Comparison of ENCODE assay signal across 8 cellular contexts in genomic region chr15:56918907-56919707, GRCh38.
DNase-seq lines count a peak whose midpoint lies in the region; ATAC-seq lines count a peak whose summit lies in the region.

No MANE protein-coding gene starts in this region.

- ATAC-seq in HG02840 (IDR thresholded peaks at IDR 0.05; ENCODE audit: low FRiP score, unreplicated experiment): peak; percentile 24

- H3K27me3 ChIP-seq in mucosa of stomach (ENCODE audit: control insufficient read depth, insufficient read depth, low read length): no peaks in the 10 kb centered on the region

- peak overlapping the region; percentile 88 for H3K4me3 ChIP-seq in mucosa of stomach (ENCODE audit: low read length)

- DNase-seq in NCI-H510A treated with DMSO at 0.1 percent for 48 hours (lab: John Stamatoyannopoulos, UW) (peak; percentile 26), NCI-H510A (lab: John Stamatoyannopoulos, UW) (no peak), NCI-H69 (lab: John Stamatoyannopoulos, UW) (peak; percentile 82), activated T-cell treated with anti-CD3 and anti-CD28 coated beads for 4 hours (peak; percentile 29), epidermal melanocyte (ENCODE audit: insufficient read length, low spot score) (peak; percentile 17)
- DNase-seq in stimulated activated CD8-positive, alpha-beta memory T cell treated with anti-CD3 and anti-CD28 coated beads, Interleukin-7, amount 100 ng/mL, for 48 hours (ENCODE audit: extremely low read depth in 1 of 2, low read depth in 1 of 2): peak; percentile 25 to 44

- H3K4me1 ChIP-seq in mucosa of stomach (ENCODE audit: control insufficient read depth, insufficient read depth, low read length): peaks cover 19% of the 10 kb centered on the region

- no peaks in the 10 kb centered on the region for H3K9me3 ChIP-seq in mucosa of stomach (ENCODE audit: control insufficient read depth, low read length)

- no peaks in the 10 kb centered on the region for H3K36me3 ChIP-seq in mucosa of stomach (ENCODE audit: control insufficient read depth, insufficient read depth, low read length)

- H3K9ac ChIP-seq in mucosa of stomach (ENCODE audit: low read length): peak overlapping the region; percentile 94
